ENCODE assay signal across 22 cellular contexts in genomic region chr3:193310914-193311723, GRCh38.
"Had no signal": no experiment of that assay in that cellular context is flagged by ENCODE, and none has a peak within 500 bp of the region (broad histone marks: within the 10 kb centered on the region; RNA-seq: fewer than 3 reads in every experiment).

No MANE protein-coding gene starts in this region.

- H3K9me3 Mint-ChIP-seq: activated CD4-positive, alpha-beta T cell treated with anti-CD3 and anti-CD28 coated beads, Interleukin-2, amount 10 ng/mL, durations not matched to agents 24 days and 14 days; activated CD8-positive, alpha-beta T cell treated with anti-CD3 and anti-CD28 coated beads for 36 hours; activated naive CD4-positive, alpha-beta T cell treated with anti-CD3 and anti-CD28 coated beads for 36 hours; activated T-helper 2 cell treated with anti-CD3 and anti-CD28 coated beads, Interferon-gamma antibody, Interleukin-2, Interleukin-4, amounts not matched to agents 10 μg/mL and 5 μg/mL and 100 μg/mL, durations not matched to agents 14 hours and 24 hours and 36 hours; central memory CD8-positive, alpha-beta T cell; T-cell had no signal

- DNase-seq: activated CD4-positive, alpha-beta T cell treated with anti-CD3 and anti-CD28 coated beads, Interleukin-2, amount 10 ng/mL, durations not matched to agents 24 days and 14 days; activated CD4-positive, CD25-positive, alpha-beta regulatory T cell; activated CD8-positive, alpha-beta T cell treated with anti-CD3 and anti-CD28 coated beads for 36 hours; activated naive CD4-positive, alpha-beta T cell treated with anti-CD3 and anti-CD28 coated beads for 36 hours; activated T-cell treated with anti-CD3 and anti-CD28 coated beads, Interleukin-2, amount 50 U/mL, for 1 hour; anterior cingulate cortex; colonic mucosa; foreskin keratinocyte; immature natural killer cell; lower lobe of right lung; right lobe of liver; stimulated activated CD4-positive, alpha-beta T cell treated with anti-CD3 and anti-CD28 coated beads, Interleukin-4, amount 100 ng/mL, for 24 hours; T-cell; T-helper 9 cell had no signal

- H3K4me3 ChIP-seq: colonic mucosa, lower lobe of right lung, right lobe of liver, thoracic aorta had no signal

- H3K27ac Mint-ChIP-seq: activated CD4-positive, alpha-beta T cell treated with anti-CD3 and anti-CD28 coated beads, Interleukin-2, amount 10 ng/mL, durations not matched to agents 24 days and 14 days; activated CD8-positive, alpha-beta T cell treated with anti-CD3 and anti-CD28 coated beads for 36 hours; activated naive CD4-positive, alpha-beta T cell treated with anti-CD3 and anti-CD28 coated beads for 36 hours; activated T-helper 2 cell treated with anti-CD3 and anti-CD28 coated beads, Interferon-gamma antibody, Interleukin-2, Interleukin-4, amounts not matched to agents 10 μg/mL and 5 μg/mL and 100 μg/mL, durations not matched to agents 14 hours and 24 hours and 36 hours; immature natural killer cell; natural killer cell treated with Interleukin-12 subunit alpha and Interleukin-12 subunit beta and Interleukin-15 and Interleukin-18, amount 100 ng/mL, for 72 hours; progenitor cell of endocrine pancreas; stimulated activated effector memory CD8-positive, alpha-beta T cell treated with anti-CD3 and anti-CD28 coated beads, Interleukin-12 subunit alpha, Interleukin-12 subunit beta, amount 100 ng/mL, for 72 hours; T-cell had no signal

- H3K27ac ChIP-seq: colonic mucosa, foreskin keratinocyte, lower lobe of right lung, right lobe of liver, thoracic aorta had no signal

- H3K4me3 Mint-ChIP-seq: activated CD4-positive, alpha-beta T cell treated with anti-CD3 and anti-CD28 coated beads, Interleukin-2, amount 10 ng/mL, durations not matched to agents 24 days and 14 days; activated CD8-positive, alpha-beta T cell treated with anti-CD3 and anti-CD28 coated beads for 36 hours; activated naive CD4-positive, alpha-beta T cell treated with anti-CD3 and anti-CD28 coated beads for 36 hours; brain; central memory CD8-positive, alpha-beta T cell; immature natural killer cell; natural killer cell treated with Interleukin-12 subunit alpha and Interleukin-12 subunit beta and Interleukin-15 and Interleukin-18, amount 100 ng/mL, for 72 hours; stimulated activated effector memory CD8-positive, alpha-beta T cell treated with anti-CD3 and anti-CD28 coated beads, Interleukin-12 subunit alpha, Interleukin-12 subunit beta, amount 100 ng/mL, for 72 hours; T-cell had no signal

- H3K4me1 Mint-ChIP-seq: activated CD4-positive, alpha-beta T cell treated with anti-CD3 and anti-CD28 coated beads, Interleukin-2, amount 10 ng/mL, durations not matched to agents 24 days and 14 days; central memory CD8-positive, alpha-beta T cell; immature natural killer cell; stimulated activated effector memory CD8-positive, alpha-beta T cell treated with anti-CD3 and anti-CD28 coated beads, Interleukin-12 subunit alpha, Interleukin-12 subunit beta, amount 100 ng/mL, for 72 hours; T-cell had no signal

- H3K27me3 Mint-ChIP-seq: progenitor cell of endocrine pancreas had no signal

- H3K36me3 ChIP-seq: colonic mucosa, lower lobe of right lung, right lobe of liver, thoracic aorta had no signal

- ATAC-seq: activated CD8-positive, alpha-beta T cell treated with anti-CD3 and anti-CD28 coated beads for 36 hours; foreskin keratinocyte; lower lobe of right lung; natural killer cell treated with Interleukin-12 subunit alpha and Interleukin-12 subunit beta and Interleukin-15 and Interleukin-18, amount 100 ng/mL, for 72 hours; SK-N-SH treated with all-trans-retinoic acid at 6 μM for 48 hours; stimulated activated effector memory CD8-positive, alpha-beta T cell treated with anti-CD3 and anti-CD28 coated beads, Interleukin-12 subunit alpha, Interleukin-12 subunit beta, amount 100 ng/mL, for 72 hours; T-cell had no signal

- H3K36me3 Mint-ChIP-seq: brain; immature natural killer cell; natural killer cell treated with Interleukin-12 subunit alpha and Interleukin-12 subunit beta and Interleukin-15 and Interleukin-18, amount 100 ng/mL, for 72 hours; stimulated activated effector memory CD8-positive, alpha-beta T cell treated with anti-CD3 and anti-CD28 coated beads, Interleukin-12 subunit alpha, Interleukin-12 subunit beta, amount 100 ng/mL, for 72 hours; T-cell had no signal

- H3K4me1 ChIP-seq: colonic mucosa, foreskin keratinocyte, lower lobe of right lung, right lobe of liver had no signal

- H3K9me3 ChIP-seq: colonic mucosa, lower lobe of right lung, right lobe of liver, thoracic aorta had no signal

- H3K27me3 ChIP-seq: colonic mucosa, foreskin keratinocyte, right lobe of liver had no signal
